ENCODE assay signal across 1 cellular context in the genomic region with DNA sequence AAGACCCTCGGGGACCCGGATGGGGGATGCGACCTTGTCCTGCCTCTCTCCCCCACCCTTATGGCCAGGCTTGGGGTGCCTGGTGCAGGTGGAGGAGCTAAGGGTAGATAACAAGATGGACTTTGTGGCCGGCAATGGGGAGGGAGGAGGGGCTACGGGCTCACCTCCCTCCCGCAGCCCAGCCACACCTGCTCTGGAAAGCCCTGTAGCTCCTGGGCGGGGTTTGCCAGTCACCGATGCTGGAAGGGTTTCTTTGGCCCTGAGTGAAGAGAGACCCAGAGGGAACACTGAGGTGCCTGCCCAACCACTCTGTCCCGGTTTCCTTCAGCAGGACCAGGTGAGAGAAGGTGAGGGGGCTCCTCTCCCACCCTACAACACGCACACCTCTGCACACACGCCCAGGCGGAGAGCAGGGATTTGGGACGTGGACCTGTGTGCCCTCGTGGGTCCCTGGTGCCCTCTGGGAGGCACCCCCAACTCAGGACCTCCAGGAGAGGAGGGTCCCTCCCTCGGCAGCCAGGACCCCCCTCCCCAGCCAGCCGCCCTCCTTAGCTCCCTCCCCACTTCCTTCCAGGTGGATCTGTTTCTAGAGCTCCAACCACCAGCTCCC.
TF ChIP-seq lines count a peak whose summit lies in the region.

A gene (plus strand): TSS at position 229 of the 610 bp plus-strand sequence. CDS start 6,986 bp downstream, outside the sequence.

TF ChIP-seq in WTC11, 78 proteins besides CTCF, POLR2A, EP300 and RAD21 (continued from another document):
- TF ChIP-seq, protein P1, sequence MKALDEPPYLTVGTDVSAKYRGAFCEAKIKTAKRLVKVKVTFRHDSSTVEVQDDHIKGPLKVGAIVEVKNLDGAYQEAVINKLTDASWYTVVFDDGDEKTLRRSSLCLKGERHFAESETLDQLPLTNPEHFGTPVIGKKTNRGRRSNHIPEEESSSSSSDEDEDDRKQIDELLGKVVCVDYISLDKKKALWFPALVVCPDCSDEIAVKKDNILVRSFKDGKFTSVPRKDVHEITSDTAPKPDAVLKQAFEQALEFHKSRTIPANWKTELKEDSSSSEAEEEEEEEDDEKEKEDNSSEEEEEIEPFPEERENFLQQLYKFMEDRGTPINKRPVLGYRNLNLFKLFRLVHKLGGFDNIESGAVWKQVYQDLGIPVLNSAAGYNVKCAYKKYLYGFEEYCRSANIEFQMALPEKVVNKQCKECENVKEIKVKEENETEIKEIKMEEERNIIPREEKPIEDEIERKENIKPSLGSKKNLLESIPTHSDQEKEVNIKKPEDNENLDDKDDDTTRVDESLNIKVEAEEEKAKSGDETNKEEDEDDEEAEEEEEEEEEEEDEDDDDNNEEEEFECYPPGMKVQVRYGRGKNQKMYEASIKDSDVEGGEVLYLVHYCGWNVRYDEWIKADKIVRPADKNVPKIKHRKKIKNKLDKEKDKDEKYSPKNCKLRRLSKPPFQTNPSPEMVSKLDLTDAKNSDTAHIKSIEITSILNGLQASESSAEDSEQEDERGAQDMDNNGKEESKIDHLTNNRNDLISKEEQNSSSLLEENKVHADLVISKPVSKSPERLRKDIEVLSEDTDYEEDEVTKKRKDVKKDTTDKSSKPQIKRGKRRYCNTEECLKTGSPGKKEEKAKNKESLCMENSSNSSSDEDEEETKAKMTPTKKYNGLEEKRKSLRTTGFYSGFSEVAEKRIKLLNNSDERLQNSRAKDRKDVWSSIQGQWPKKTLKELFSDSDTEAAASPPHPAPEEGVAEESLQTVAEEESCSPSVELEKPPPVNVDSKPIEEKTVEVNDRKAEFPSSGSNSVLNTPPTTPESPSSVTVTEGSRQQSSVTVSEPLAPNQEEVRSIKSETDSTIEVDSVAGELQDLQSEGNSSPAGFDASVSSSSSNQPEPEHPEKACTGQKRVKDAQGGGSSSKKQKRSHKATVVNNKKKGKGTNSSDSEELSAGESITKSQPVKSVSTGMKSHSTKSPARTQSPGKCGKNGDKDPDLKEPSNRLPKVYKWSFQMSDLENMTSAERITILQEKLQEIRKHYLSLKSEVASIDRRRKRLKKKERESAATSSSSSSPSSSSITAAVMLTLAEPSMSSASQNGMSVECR (CRISPR knock-in tag; IDR thresholded peaks at IDR 0.05; ENCODE audit: borderline replicate concordance), result no peak
- TF ChIP-seq ZNF232 (CRISPR knock-in tag; IDR thresholded peaks at IDR 0.05) (no peak), ZNF219 (CRISPR knock-in tag; IDR thresholded peaks at IDR 0.05; ENCODE audit: borderline replicate concordance) (no peak), RELA (CRISPR knock-in tag; IDR thresholded peaks at IDR 0.05; ENCODE audit: borderline replicate concordance) (0 out of 2 replicates have a peak, but pooled peaks have one; percentile 30), ZNF423 (CRISPR knock-in tag; IDR thresholded peaks at IDR 0.05) (no peak), KAT7 (CRISPR knock-in tag; IDR thresholded peaks at IDR 0.05; ENCODE audit: borderline replicate concordance) (no peak; the same call in none of the 2 replicates), IRF2 (CRISPR knock-in tag; IDR thresholded peaks at IDR 0.05; ENCODE audit: borderline replicate concordance, low read depth) (no peak)
- TF ChIP-seq, protein P2, sequence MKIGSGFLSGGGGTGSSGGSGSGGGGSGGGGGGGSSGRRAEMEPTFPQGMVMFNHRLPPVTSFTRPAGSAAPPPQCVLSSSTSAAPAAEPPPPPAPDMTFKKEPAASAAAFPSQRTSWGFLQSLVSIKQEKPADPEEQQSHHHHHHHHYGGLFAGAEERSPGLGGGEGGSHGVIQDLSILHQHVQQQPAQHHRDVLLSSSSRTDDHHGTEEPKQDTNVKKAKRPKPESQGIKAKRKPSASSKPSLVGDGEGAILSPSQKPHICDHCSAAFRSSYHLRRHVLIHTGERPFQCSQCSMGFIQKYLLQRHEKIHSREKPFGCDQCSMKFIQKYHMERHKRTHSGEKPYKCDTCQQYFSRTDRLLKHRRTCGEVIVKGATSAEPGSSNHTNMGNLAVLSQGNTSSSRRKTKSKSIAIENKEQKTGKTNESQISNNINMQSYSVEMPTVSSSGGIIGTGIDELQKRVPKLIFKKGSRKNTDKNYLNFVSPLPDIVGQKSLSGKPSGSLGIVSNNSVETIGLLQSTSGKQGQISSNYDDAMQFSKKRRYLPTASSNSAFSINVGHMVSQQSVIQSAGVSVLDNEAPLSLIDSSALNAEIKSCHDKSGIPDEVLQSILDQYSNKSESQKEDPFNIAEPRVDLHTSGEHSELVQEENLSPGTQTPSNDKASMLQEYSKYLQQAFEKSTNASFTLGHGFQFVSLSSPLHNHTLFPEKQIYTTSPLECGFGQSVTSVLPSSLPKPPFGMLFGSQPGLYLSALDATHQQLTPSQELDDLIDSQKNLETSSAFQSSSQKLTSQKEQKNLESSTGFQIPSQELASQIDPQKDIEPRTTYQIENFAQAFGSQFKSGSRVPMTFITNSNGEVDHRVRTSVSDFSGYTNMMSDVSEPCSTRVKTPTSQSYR (CRISPR knock-in tag; IDR thresholded peaks at IDR 0.05), result no peak
- TF ChIP-seq, protein P3, sequence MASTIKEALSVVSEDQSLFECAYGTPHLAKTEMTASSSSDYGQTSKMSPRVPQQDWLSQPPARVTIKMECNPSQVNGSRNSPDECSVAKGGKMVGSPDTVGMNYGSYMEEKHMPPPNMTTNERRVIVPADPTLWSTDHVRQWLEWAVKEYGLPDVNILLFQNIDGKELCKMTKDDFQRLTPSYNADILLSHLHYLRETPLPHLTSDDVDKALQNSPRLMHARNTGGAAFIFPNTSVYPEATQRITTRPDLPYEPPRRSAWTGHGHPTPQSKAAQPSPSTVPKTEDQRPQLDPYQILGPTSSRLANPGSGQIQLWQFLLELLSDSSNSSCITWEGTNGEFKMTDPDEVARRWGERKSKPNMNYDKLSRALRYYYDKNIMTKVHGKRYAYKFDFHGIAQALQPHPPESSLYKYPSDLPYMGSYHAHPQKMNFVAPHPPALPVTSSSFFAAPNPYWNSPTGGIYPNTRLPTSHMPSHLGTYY (CRISPR knock-in tag; IDR thresholded peaks at IDR 0.05), result no peak
- TF ChIP-seq, protein P4, sequence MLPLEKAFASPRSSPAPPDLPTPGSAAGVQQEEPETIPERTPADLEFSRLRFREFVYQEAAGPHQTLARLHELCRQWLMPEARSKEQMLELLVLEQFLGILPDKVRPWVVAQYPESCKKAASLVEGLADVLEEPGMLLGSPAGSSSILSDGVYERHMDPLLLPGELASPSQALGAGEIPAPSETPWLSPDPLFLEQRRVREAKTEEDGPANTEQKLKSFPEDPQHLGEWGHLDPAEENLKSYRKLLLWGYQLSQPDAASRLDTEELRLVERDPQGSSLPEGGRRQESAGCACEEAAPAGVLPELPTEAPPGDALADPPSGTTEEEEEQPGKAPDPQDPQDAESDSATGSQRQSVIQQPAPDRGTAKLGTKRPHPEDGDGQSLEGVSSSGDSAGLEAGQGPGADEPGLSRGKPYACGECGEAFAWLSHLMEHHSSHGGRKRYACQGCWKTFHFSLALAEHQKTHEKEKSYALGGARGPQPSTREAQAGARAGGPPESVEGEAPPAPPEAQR (CRISPR knock-in tag; IDR thresholded peaks at IDR 0.05), result no peak
- TF ChIP-seq, protein P5, sequence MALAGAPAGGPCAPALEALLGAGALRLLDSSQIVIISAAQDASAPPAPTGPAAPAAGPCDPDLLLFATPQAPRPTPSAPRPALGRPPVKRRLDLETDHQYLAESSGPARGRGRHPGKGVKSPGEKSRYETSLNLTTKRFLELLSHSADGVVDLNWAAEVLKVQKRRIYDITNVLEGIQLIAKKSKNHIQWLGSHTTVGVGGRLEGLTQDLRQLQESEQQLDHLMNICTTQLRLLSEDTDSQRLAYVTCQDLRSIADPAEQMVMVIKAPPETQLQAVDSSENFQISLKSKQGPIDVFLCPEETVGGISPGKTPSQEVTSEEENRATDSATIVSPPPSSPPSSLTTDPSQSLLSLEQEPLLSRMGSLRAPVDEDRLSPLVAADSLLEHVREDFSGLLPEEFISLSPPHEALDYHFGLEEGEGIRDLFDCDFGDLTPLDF (CRISPR knock-in tag; IDR thresholded peaks at IDR 0.05), result no peak
TF ChIP-seq in WTC11: peak in this region for 8.
